ENCODE assay signal across 1 cellular context in the genomic region with DNA sequence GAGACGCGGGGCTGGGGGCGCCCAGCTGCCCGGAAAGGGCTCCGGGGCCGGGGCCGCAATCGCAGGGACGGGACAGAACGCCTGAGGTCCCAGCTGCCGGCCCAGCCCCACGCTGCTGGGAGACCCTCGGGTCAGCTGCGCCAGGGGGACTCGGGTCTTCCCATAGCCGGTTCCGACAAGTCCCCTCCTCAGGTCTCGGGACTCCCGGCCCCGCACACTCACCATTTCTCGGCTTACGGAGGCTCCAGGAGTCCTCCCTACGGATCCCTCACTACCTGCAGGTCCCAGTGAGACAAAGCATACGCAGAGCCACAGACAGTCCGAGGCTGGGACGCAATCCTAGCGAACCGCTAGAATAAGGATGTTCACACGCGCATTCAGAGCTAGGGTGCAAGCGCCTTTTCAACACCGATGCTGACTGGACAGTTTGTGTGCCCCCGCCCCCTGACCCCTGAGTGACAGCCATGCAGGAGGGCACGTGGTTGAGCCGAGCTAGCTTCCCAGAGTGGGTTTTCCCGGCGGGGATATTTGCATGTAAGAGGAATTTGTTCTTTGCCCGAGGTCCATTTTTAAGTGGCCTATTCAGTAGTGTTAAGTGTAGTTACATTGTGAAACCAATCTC.
TF ChIP-seq lines count a peak whose summit lies in the region.

No MANE protein-coding gene starts in this region.

TF ChIP-seq in GM12878, 131 proteins besides CTCF, POLR2A, EP300 and RAD21:
- TF ChIP-seq KAT2A (conservative IDR thresholded peaks at IDR 0.05; ENCODE audit: control insufficient read depth, low read depth, low read length) (no peak), BCL3 (IDR thresholded peaks at IDR 0.05; ENCODE audit: borderline replicate concordance, insufficient read depth, low read depth, low read length, poor library complexity, severe bottlenecking) (no peak), EGR1 (IDR thresholded peaks at IDR 0.05; ENCODE audit: borderline replicate concordance in 1 of 2, low read depth in 2 of 2, low read length in 2 of 2) (no peak), FOS (IDR thresholded peaks at IDR 0.05; ENCODE audit: borderline replicate concordance, extremely low read depth, insufficient read length) (no peak), NFIC (IDR thresholded peaks at IDR 0.05; ENCODE audit: low read depth, low read length) (no peak), USF1 (IDR thresholded peaks at IDR 0.05; ENCODE audit: borderline replicate concordance, extremely low read length, insufficient read depth, low read depth, low read length) (no peak), SMAD5 (IDR thresholded peaks at IDR 0.05; ENCODE audit: low read depth) (no peak), STAT1 (conservative IDR thresholded peaks at IDR 0.05) (no peak), HDAC2 (IDR thresholded peaks at IDR 0.05) (no peak), USF2 (IDR thresholded peaks at IDR 0.05; ENCODE audit: borderline replicate concordance, low read depth, low read length) (no peak), KDM1A (IDR thresholded peaks at IDR 0.05; ENCODE audit: borderline replicate concordance) (no peak), PAX5 (IDR thresholded peaks at IDR 0.05; ENCODE audit: borderline replicate concordance, low read depth, low read length) (no peak), WRNIP1 (IDR thresholded peaks at IDR 0.05; ENCODE audit: borderline replicate concordance, low read depth, low read length) (no peak), FOXM1 (IDR thresholded peaks at IDR 0.05; ENCODE audit: low read depth, low read length) (no peak), ZZZ3 (IDR thresholded peaks at IDR 0.05; ENCODE audit: control insufficient read depth, insufficient read length, low read depth) (no peak), ZNF274 (IDR thresholded peaks at IDR 0.05; ENCODE audit: insufficient read depth, insufficient read length) (no peak), FOXK2 (IDR thresholded peaks at IDR 0.05) (no peak), BMI1 (IDR thresholded peaks at IDR 0.05; ENCODE audit: borderline replicate concordance) (no peak)
